ENCODE assay signal across 10 cellular contexts in the genomic region with DNA sequence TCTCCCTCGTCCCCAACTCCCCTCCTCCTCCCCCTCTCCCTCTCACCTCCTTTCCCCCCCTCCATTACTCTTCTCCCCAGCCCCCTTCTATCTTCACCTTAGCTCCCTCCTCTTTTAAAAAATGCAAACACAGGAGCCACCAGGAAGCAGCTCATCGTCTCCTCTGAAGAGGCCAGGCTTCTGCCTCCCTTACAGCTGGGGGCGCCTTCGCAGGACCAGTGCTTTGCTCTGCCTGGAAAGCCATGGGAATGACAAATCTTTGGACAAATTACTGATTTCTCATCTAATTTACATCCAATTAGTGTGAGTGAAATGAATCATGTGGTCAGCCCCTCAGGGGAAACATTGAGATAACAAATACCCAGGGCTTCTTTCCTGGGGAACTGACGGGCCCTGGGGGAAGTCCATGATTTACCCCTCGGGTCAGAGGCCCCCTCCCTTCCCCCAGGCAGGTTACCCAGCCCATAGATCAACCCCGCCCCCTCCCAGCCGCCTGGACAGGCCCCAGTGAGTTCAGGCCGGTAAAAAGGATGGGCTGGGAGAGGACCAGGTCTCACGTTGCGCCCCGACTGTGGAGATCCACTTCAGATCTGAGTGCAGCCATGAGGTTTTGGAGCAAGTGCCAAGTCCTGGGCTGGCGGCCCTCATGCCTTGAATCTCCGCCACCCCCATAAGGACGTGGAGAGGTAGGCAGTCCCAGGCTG.
A peak's percentile ranks its signal among the peaks of the same experiment; 100 is the strongest.
DNase-seq lines count a peak whose midpoint lies in the region; ATAC-seq and TF ChIP-seq lines count a peak whose summit lies in the region.
"Had no signal": no experiment of that assay in that cellular context is flagged by ENCODE, and none has a peak within 500 bp of the region (broad histone marks: within the 10 kb centered on the region; RNA-seq: fewer than 3 reads in every experiment).

No MANE protein-coding gene starts in this region.

- intact Hi-C loops in testis (cut with DNase I; ENCODE audit: low total_unique reads): no loop called here

- 55 to 69% methylated on average over 12 to 15 of the region's 15 CpGs for WGBS in testis, 2 donors

- H3K27ac ChIP-seq in testis: no peak overlapping the region

- ATAC-seq in GM19043 (IDR thresholded peaks at IDR 0.05; ENCODE audit: low read depth, unreplicated experiment): peak; percentile 17

- peaks cover 52 to 65% of the 10 kb centered on the region in 2 donors for H3K4me1 Mint-ChIP-seq in immature natural killer cell

- TF ChIP-seq CTCF in BE2C (IDR thresholded peaks at IDR 0.05; ENCODE audit: low read depth, low read length) (peak; percentile 31), testis (IDR thresholded peaks at IDR 0.05) (no peak)

- peaks cover 4 to 11% (median 6%) of the 10 kb centered on the region in 3 donors for H3K27me3 Mint-ChIP-seq in immature natural killer cell (ENCODE audit: low read depth in 3 of 3)

- H3K4me1 ChIP-seq in BE2C (peaks cover 14% of the 10 kb centered on the region), testis (peaks cover 14% of the 10 kb centered on the region)

- H3K27me3 ChIP-seq in BE2C: no peaks in the 10 kb centered on the region
- no peaks in the 10 kb centered on the region for H3K27me3 ChIP-seq in testis

- H3K4me3 Mint-ChIP-seq in immature natural killer cell: peak overlapping the region in 4 of 5 donors; percentile 77 to 87 (median 78)

- DNase-seq in BE2C (peak; percentile 74), SK-N-DZ (ENCODE audit: low spot score) (peak; percentile 49), immature natural killer cell (peak in 1 of 3 donors; percentile 8), SHP77 treated with DMSO at 0.1 percent for 48 hours (lab: John Stamatoyannopoulos, UW) (no peak), testis (no peak), NCI-H510A (lab: John Stamatoyannopoulos, UW) (no peak), NCI-H510A treated with DMSO at 0.1 percent for 48 hours (lab: John Stamatoyannopoulos, UW) (no peak)
- DNase-seq: COR-L47 had no signal

- no peak for TF ChIP-seq POLR2A in testis (IDR thresholded peaks at IDR 0.05)

- no peak overlapping the region for H3K4me3 ChIP-seq in BE2C (ENCODE audit: low read depth, low read length)
- H3K4me3 ChIP-seq in testis: peak overlapping the region in 1 of 2 donors; percentile 38
- H3K4me3 ChIP-seq: mucosa of descending colon had no signal

- no peaks in the 10 kb centered on the region for H3K9me3 Mint-ChIP-seq in immature natural killer cell

- H3K27ac Mint-ChIP-seq in immature natural killer cell: peak overlapping the region; percentile 77 to 91 (median 86)

- no peaks in the 10 kb centered on the region for H3K9me3 ChIP-seq in BE2C
- H3K9me3 ChIP-seq in testis: no peaks in the 10 kb centered on the region
- H3K9me3 ChIP-seq: mucosa of descending colon had no signal

- H3K36me3 ChIP-seq in BE2C: no peaks in the 10 kb centered on the region
- no peaks in the 10 kb centered on the region for H3K36me3 ChIP-seq in testis (ENCODE audit: low read depth, missing control alignments)

- H3K36me3 Mint-ChIP-seq in immature natural killer cell: no peaks in the 10 kb centered on the region

Comparison
In these comparisons a context has a peak if more than half of its experiments do, and no peak if none do; other contexts are left out.
1. DNase-seq: peak in BE2C (single experiment) and SK-N-DZ (single experiment); none in SHP77 treated with DMSO at 0.1 percent for 48 hours (single experiment), testis (single experiment), NCI-H510A (single experiment) and NCI-H510A treated with DMSO at 0.1 percent for 48 hours (single experiment).